1 cellular context compared by ENCODE assay signal in genomic region chr3:54970895-54971294, GRCh38.
TF ChIP-seq lines count a peak whose summit lies in the region.

No MANE protein-coding gene starts in this region.

TF ChIP-seq in HepG2, 621 proteins besides CTCF, POLR2A, EP300 and RAD21:
- TF ChIP-seq MAFF (IDR thresholded peaks at IDR 0.05; ENCODE audit: low read depth, low read length) (0 out of 2 replicates have a peak, but pooled peaks have one; percentile 16), MAFK (conservative IDR thresholded peaks at IDR 0.05 in 1 of 2, IDR thresholded peaks at IDR 0.05 in 1 of 2; ENCODE audit: low read length in 2 of 2) (peak; percentile 1 to 58; a peak in 2 of 4 replicates), CAMTA2 (CRISPR knock-in tag; IDR thresholded peaks at IDR 0.05; ENCODE audit: borderline replicate concordance) (no peak), YEATS4 (CRISPR knock-in tag; IDR thresholded peaks at IDR 0.05; ENCODE audit: borderline replicate concordance) (no peak)
TF ChIP-seq in HepG2: peak in this region for 2.
